ENCODE assay signal across 1 cellular context in genomic region chr6:14711056-14711703, GRCh38.
TF ChIP-seq lines count a peak whose summit lies in the region.

No MANE protein-coding gene starts in this region.

TF ChIP-seq in K562, 482 proteins besides CTCF, POLR2A, EP300 and RAD21 (continued from another document and continues in another):
- no peak for TF ChIP-seq SFPQ (IDR thresholded peaks at IDR 0.05; ENCODE audit: low read depth, low read length)
- peak; percentile 69 for TF ChIP-seq POLR2B (IDR thresholded peaks at IDR 0.05; ENCODE audit: low read depth, partially characterized antibody)
- peak; percentile 96 for TF ChIP-seq MAFG (tag; conservative IDR thresholded peaks at IDR 0.05)
- TF ChIP-seq TAF9B (IDR thresholded peaks at IDR 0.05; ENCODE audit: partially characterized antibody) = peak; percentile 83
- TF ChIP-seq PHB (CRISPR knock-in tag; IDR thresholded peaks at IDR 0.05) = no peak
- TF ChIP-seq MTA3 (IDR thresholded peaks at IDR 0.05; ENCODE audit: borderline replicate concordance) = no peak; the same call in 1 of the 2 replicates
- TF ChIP-seq FUS (optimal IDR thresholded peaks at IDR 0.05; ENCODE audit: low read depth, low read length) = no peak
- no peak for TF ChIP-seq TCFL5 (CRISPR knock-in tag; conservative IDR thresholded peaks at IDR 0.05)
- TF ChIP-seq EZH2 (IDR thresholded peaks at IDR 0.05; ENCODE audit: borderline replicate concordance, low read depth, low read length) = no peak
- TF ChIP-seq RFX1 (IDR thresholded peaks at IDR 0.05) = no peak
- TF ChIP-seq ZNF23 (CRISPR knock-in tag; IDR thresholded peaks at IDR 0.05) = peak; percentile 30; the same call in 1 of the 2 replicates
- no peak for TF ChIP-seq RBM34 (IDR thresholded peaks at IDR 0.05; ENCODE audit: borderline replicate concordance, insufficient read depth, low read length)
- no peak for TF ChIP-seq MCM2 (IDR thresholded peaks at IDR 0.05; ENCODE audit: low read depth)
- TF ChIP-seq ZBTB5 (IDR thresholded peaks at IDR 0.05) = no peak
- TF ChIP-seq TRIM24 (IDR thresholded peaks at IDR 0.05) = peak; percentile 91 to 96
- no peak for TF ChIP-seq CUX1 (CRISPR knock-in tag; IDR thresholded peaks at IDR 0.05)
- no peak for TF ChIP-seq ATF1 (CRISPR knock-in tag; IDR thresholded peaks at IDR 0.05)
- peak; percentile 86 for TF ChIP-seq ATF1 (tag; IDR thresholded peaks at IDR 0.05)
- no peak for TF ChIP-seq PRPF4 (IDR thresholded peaks at IDR 0.05; ENCODE audit: insufficient read depth, low read depth, low read length, poor library complexity, severe bottlenecking)
- TF ChIP-seq ZNF717 (CRISPR knock-in tag; IDR thresholded peaks at IDR 0.05) = no peak
- TF ChIP-seq ARID3A (IDR thresholded peaks at IDR 0.05; ENCODE audit: borderline replicate concordance, low read depth, low read length) = peak; percentile 51; the same call in 1 of the 2 replicates
- TF ChIP-seq MYNN (IDR thresholded peaks at IDR 0.05) = peak; percentile 57; the same call in 1 of the 2 replicates
- no peak for TF ChIP-seq MYNN (CRISPR knock-in tag; IDR thresholded peaks at IDR 0.05)
- TF ChIP-seq ZNF511 (CRISPR knock-in tag; IDR thresholded peaks at IDR 0.05) = no peak
- no peak for TF ChIP-seq KDM5B (IDR thresholded peaks at IDR 0.05; ENCODE audit: insufficient replicate concordance, low read depth, low read length)
- TF ChIP-seq MED1 (CRISPR knock-in tag; IDR thresholded peaks at IDR 0.05; ENCODE audit: borderline replicate concordance) = no peak
- no peak for TF ChIP-seq MCM3 (IDR thresholded peaks at IDR 0.05)
- TF ChIP-seq ZNF165 (CRISPR knock-in tag; IDR thresholded peaks at IDR 0.05; ENCODE audit: borderline replicate concordance) = no peak
- no peak for TF ChIP-seq SIN3A (IDR thresholded peaks at IDR 0.05; ENCODE audit: borderline replicate concordance in 2 of 2, control insufficient read depth in 1 of 2, low read depth in 2 of 2, low read length in 2 of 2)
- TF ChIP-seq ZC3H4 (CRISPR knock-in tag; IDR thresholded peaks at IDR 0.05; ENCODE audit: borderline replicate concordance) = no peak
- TF ChIP-seq ZNF592 (IDR thresholded peaks at IDR 0.05) = peak; percentile 97
- no peak for TF ChIP-seq UBTF (IDR thresholded peaks at IDR 0.05; ENCODE audit: borderline replicate concordance in 1 of 2, low read depth in 2 of 2, low read length in 2 of 2)
- TF ChIP-seq, protein P1, sequence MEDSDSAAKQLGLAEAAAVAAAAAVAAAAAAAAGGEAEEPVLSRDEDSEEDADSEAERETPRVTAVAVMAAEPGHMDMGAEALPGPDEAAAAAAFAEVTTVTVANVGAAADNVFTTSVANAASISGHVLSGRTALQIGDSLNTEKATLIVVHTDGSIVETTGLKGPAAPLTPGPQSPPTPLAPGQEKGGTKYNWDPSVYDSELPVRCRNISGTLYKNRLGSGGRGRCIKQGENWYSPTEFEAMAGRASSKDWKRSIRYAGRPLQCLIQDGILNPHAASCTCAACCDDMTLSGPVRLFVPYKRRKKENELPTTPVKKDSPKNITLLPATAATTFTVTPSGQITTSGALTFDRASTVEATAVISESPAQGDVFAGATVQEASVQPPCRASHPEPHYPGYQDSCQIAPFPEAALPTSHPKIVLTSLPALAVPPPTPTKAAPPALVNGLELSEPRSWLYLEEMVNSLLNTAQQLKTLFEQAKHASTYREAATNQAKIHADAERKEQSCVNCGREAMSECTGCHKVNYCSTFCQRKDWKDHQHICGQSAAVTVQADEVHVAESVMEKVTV (CRISPR knock-in tag; IDR thresholded peaks at IDR 0.05) = peak; percentile 87
- TF ChIP-seq CSDE1 (IDR thresholded peaks at IDR 0.05) = no peak
- TF ChIP-seq EHMT2 (IDR thresholded peaks at IDR 0.05) = peak; percentile 91
- TF ChIP-seq MTA1 (IDR thresholded peaks at IDR 0.05; ENCODE audit: borderline replicate concordance) = peak; percentile 85
